In the genomic region with DNA sequence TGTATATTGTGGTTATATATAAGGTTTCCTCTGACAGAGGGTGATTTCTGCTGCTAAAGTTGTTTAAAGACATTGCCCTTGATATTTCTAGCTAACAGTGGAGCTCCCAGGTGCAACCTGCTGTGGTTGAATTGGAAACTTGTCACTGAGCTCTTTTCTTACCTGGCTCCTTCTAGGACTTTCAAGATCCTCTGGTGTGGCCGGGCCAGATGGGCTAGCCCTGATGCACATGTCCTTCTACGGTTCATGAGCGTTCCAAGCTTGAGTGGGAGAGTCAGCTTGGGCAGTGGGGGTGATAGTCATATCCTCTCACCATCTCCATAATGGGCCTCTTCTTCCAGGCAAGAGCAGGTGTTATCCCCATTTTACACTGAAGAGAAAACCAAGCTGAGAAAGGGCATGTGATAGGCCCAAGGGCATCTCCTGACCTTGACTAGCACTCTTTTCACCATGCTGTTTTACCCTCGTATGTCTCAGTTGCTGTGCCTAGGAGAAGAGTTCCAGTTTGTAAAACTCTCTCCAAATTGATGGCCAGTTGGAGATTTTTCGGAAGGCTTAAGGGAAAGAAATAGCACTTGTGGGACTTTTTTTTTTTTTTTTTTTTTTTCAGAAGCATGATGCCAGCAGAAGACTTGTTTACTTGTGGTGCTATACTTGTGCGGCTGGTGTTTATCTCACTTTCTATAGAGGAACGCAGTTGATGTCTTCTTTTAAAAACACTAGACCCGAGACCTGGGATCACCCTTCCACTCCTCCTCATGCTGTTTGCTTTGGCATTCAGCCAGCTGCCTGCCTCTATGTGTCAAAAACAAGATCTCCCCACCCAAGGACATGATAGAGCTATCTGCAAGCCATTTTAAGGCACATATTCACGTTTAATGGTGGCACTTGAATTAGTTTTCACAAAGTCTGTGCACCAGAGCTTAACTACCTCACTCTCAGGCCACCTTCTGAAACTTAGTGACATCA, we compare ENCODE assay signal across 9 cellular contexts. TPM values are rescaled to one million over a fixed set of nuclear protein-coding genes. Genes with fewer than 3 reads are reported as not detected.
A peak's percentile ranks its signal among the peaks of the same experiment; 100 is the strongest.
DNase-seq lines count a peak whose midpoint lies in the region; ATAC-seq and TF ChIP-seq lines count a peak whose summit lies in the region.
"Had no signal": no experiment of that assay in that cellular context is flagged by ENCODE, and none has a peak within 500 bp of the region (broad histone marks: within the 10 kb centered on the region; RNA-seq: fewer than 3 reads in every experiment).

No MANE protein-coding gene starts in this region.

- TF ChIP-seq EP300 in stomach (IDR thresholded peaks at IDR 0.05) = no peak

- TF ChIP-seq CTCF in heart right ventricle (IDR thresholded peaks at IDR 0.05) (no peak), stomach (IDR thresholded peaks at IDR 0.05) (no peak), vagina (IDR thresholded peaks at IDR 0.05) (no peak), lower leg skin (IDR thresholded peaks at IDR 0.05) (no peak)

- no peak for TF ChIP-seq POLR2A in stomach (IDR thresholded peaks at IDR 0.05)
- TF ChIP-seq POLR2A in vagina (IDR thresholded peaks at IDR 0.05) = no peak
- TF ChIP-seq POLR2A in lower leg skin (IDR thresholded peaks at IDR 0.05) = no peak

- 47 to 53% methylated on average over 9 of the region's 9 CpGs for WGBS in heart right ventricle, 2 donors
- WGBS in stomach, 5 donors = 54 to 58% (median 56%) methylated on average over 9 of the region's 9 CpGs
- WGBS in lower leg skin, 2 donors = 72 to 80% methylated on average over 9 of the region's 9 CpGs

- intact Hi-C loops in heart right ventricle (cut with DNase I) (no loop called here), stomach (cut with DNase I; ENCODE audit: low total_unique reads) (no loop called here), vagina (cut with DNase I) (no loop called here), lower leg skin (cut with DNase I; ENCODE audit: low total_unique reads) (no loop called here)

- H3K4me3 ChIP-seq in heart right ventricle (no peak overlapping the region), stomach (no peak overlapping the region), vagina (no peak overlapping the region), lower leg skin (ENCODE audit: low read depth, poor library complexity, severe bottlenecking) (no peak overlapping the region)

- ATAC-seq in heart right ventricle = peak in 7 of 8 donors; percentile 27 to 59 (median 47)
- ATAC-seq in GM21717 (IDR thresholded peaks at IDR 0.05; ENCODE audit: unreplicated experiment) = no peak
- ATAC-seq: activated CD4-positive, alpha-beta T cell treated with anti-CD3 and anti-CD28 coated beads for 36 hours had no signal

- H3K9me3 ChIP-seq in heart right ventricle = no peaks in the 10 kb centered on the region
- no peaks in the 10 kb centered on the region for H3K9me3 ChIP-seq in stomach
- H3K9me3 ChIP-seq in vagina = no peaks in the 10 kb centered on the region

- H3K36me3 ChIP-seq in heart right ventricle = no peaks in the 10 kb centered on the region
- no peaks in the 10 kb centered on the region for H3K36me3 ChIP-seq in stomach
- no peaks in the 10 kb centered on the region for H3K36me3 ChIP-seq in vagina

- H3K4me1 ChIP-seq in heart right ventricle = peaks cover 13 to 59% (median 36%) of the 10 kb centered on the region in 9 donors
- peaks cover 9 to 48% (median 28%) of the 10 kb centered on the region in 4 donors for H3K4me1 ChIP-seq in stomach
- H3K4me1 ChIP-seq in vagina = peaks cover 30% of the 10 kb centered on the region

- H3K27me3 ChIP-seq in heart right ventricle = no peaks in the 10 kb centered on the region
- no peaks in the 10 kb centered on the region for H3K27me3 ChIP-seq in stomach
- H3K27me3 ChIP-seq in vagina = no peaks in the 10 kb centered on the region

- peak overlapping the region in 6 of 10 donors; percentile 9 to 52 (median 38) for H3K27ac ChIP-seq in heart right ventricle
- peak overlapping the region in 1 of 5 donors; percentile 45 for H3K27ac ChIP-seq in stomach
- no peak overlapping the region for H3K27ac ChIP-seq in vagina

- DNase-seq in NCI-H1436 (lab: John Stamatoyannopoulos, UW) (peak; percentile 38), NCI-H1436 treated with DMSO at 0.1 percent for 48 hours (lab: John Stamatoyannopoulos, UW) (no peak), NCI-H82 (lab: John Stamatoyannopoulos, UW) (peak; percentile 74), heart right ventricle (peak; percentile 30 to 48), stomach (peak; percentile 44), vagina (ENCODE audit: extremely low spot score in 2 of 2) (no peak), lower leg skin (ENCODE audit: low spot score in 2 of 2) (no peak)
- DNase-seq: activated CD4-positive, alpha-beta T cell treated with anti-CD3 and anti-CD28 coated beads for 36 hours had no signal

RNA-seq across cellular contexts. Expression of gene TEAD1, which starts 32.6 kb away (rescaled TPM):
- 100 to 1,000 TPM; 107 to 138 (median 117) TPM for total RNA-seq in heart right ventricle
- 10 to 100 TPM; 12.7 to 19.1 TPM for polyA plus RNA-seq in heart right ventricle
- 100 to 1,000 TPM in 1 of 5 donors, 10 to 100 TPM in 4; 52.5 to 133 (median 85.0) TPM for total RNA-seq in stomach
- 10 to 100 TPM in 1 of 3 donors, 1 to 10 TPM in 2; 4.9 to 13.1 (median 8.4) TPM for polyA plus RNA-seq in stomach
- total RNA-seq in vagina = 50.3 TPM
- 10 to 100 TPM; 45.7 to 88.7 (median 71.4) TPM for total RNA-seq in lower leg skin

Comparison
In these comparisons a context has a peak if more than half of its experiments do, and no peak if none do; other contexts are left out.
1. DNase-seq: peak in NCI-H1436 (single experiment), NCI-H82 (single experiment), heart right ventricle (2 of 2) and stomach (single experiment); none in NCI-H1436 treated with DMSO at 0.1 percent for 48 hours (single experiment), vagina (0 of 2) and lower leg skin (0 of 2).